ENCODE assay signal across 8 cellular contexts in genomic region chr15:64092075-64092820, GRCh38. TPM values are rescaled to one million over a fixed set of nuclear protein-coding genes. Genes with fewer than 3 reads are reported as not detected.
DNase-seq lines count a peak whose midpoint lies in the region; ATAC-seq, FAIRE-seq and TF ChIP-seq lines count a peak whose summit lies in the region.

No MANE protein-coding gene starts in this region.

- peaks cover 42% of the 10 kb centered on the region for H3K36me3 Mint-ChIP-seq in stimulated activated effector memory CD8-positive, alpha-beta T cell treated with anti-CD3 and anti-CD28 coated beads, Interleukin-12 subunit alpha, Interleukin-12 subunit beta, amount 100 ng/mL, for 72 hours

- H3K9me2 ChIP-seq in SK-N-SH = no peaks in the 10 kb centered on the region

- H3K9ac ChIP-seq in SK-N-SH = peak overlapping the region; percentile 86; the same call in 1 of the 2 replicates

- H3K4me2 ChIP-seq in SK-N-SH = peak overlapping the region; percentile 92

- H3K9me3 Mint-ChIP-seq in stimulated activated effector memory CD8-positive, alpha-beta T cell treated with anti-CD3 and anti-CD28 coated beads, Interleukin-12 subunit alpha, Interleukin-12 subunit beta, amount 100 ng/mL, for 72 hours = no peaks in the 10 kb centered on the region

- POLR2A ChIA-PET in SK-N-SH (lab: Yijun Ruan, JAX) = no interaction called here

- FAIRE-seq in RCC 7860 (lab: Jason Lieb, UNC) = no peak

- peak; percentile 29; the same call in 1 of the 2 replicates for TF ChIP-seq CTCF in SK-N-SH (IDR thresholded peaks at IDR 0.05)
- peak in 1 of 6 experiments; percentile 22 for TF ChIP-seq CTCF in esophagus squamous epithelium (IDR thresholded peaks at IDR 0.05)

- intact Hi-C loops in esophagus squamous epithelium (cut with DNase I) = no loop called here

- peaks cover 9% of the 10 kb centered on the region for H4K20me1 ChIP-seq in SK-N-SH (ENCODE audit: insufficient read depth)

- peaks cover 82% of the 10 kb centered on the region for H3K79me2 ChIP-seq in SK-N-SH (ENCODE audit: insufficient read depth)

- peak overlapping the region; percentile 91 to 99 for H3K4me3 ChIP-seq in SK-N-SH (ENCODE audit: low read depth in 2 of 2, low read length in 1 of 2)
- peak overlapping the region; percentile 59; the same call in 1 of the 2 replicates for H3K4me3 ChIP-seq in SJSA1
- peak overlapping the region in 3 of 4 donors; percentile 67 to 86 (median 78) for H3K4me3 ChIP-seq in esophagus squamous epithelium

- peak overlapping the region; percentile 99 for H3K27ac Mint-ChIP-seq in stimulated activated effector memory CD8-positive, alpha-beta T cell treated with anti-CD3 and anti-CD28 coated beads, Interleukin-12 subunit alpha, Interleukin-12 subunit beta, amount 100 ng/mL, for 72 hours

- peaks cover 69% of the 10 kb centered on the region for H3K4me1 Mint-ChIP-seq in stimulated activated effector memory CD8-positive, alpha-beta T cell treated with anti-CD3 and anti-CD28 coated beads, Interleukin-12 subunit alpha, Interleukin-12 subunit beta, amount 100 ng/mL, for 72 hours

- TF ChIP-seq RAD21 in SK-N-SH (IDR thresholded peaks at IDR 0.05; ENCODE audit: low read length) = no peak; the same call in 1 of the 2 replicates

- H3K9me3 ChIP-seq in SK-N-SH (no peaks in the 10 kb centered on the region), SJSA1 (replicated peaks) (no peaks in the 10 kb centered on the region), esophagus squamous epithelium (no peaks in the 10 kb centered on the region)

- no peak for DNase-seq in SK-N-SH
- no peak for DNase-seq in SJSA1 (ENCODE audit: low read depth in 1 of 2, low spot score in 2 of 2)
- no peak for DNase-seq in esophagus squamous epithelium (lab: John Stamatoyannopoulos, UW)
- DNase-seq in stimulated activated effector memory CD8-positive, alpha-beta T cell treated with anti-CD3 and anti-CD28 coated beads, Interleukin-12 subunit alpha, Interleukin-12 subunit beta, amount 100 ng/mL, for 72 hours (ENCODE audit: low spot score in 2 of 2) = no peak
- no peak for DNase-seq in RCC 7860 (ENCODE audit: low spot score)

- no peak for TF ChIP-seq EP300 in SK-N-SH (IDR thresholded peaks at IDR 0.05; ENCODE audit: borderline replicate concordance in 1 of 2, low read depth in 1 of 2, low read length in 1 of 2)

- H3K4me3 Mint-ChIP-seq in stimulated activated effector memory CD8-positive, alpha-beta T cell treated with anti-CD3 and anti-CD28 coated beads, Interleukin-12 subunit alpha, Interleukin-12 subunit beta, amount 100 ng/mL, for 72 hours = peak overlapping the region; percentile 99

- H3K27me3 ChIP-seq in SK-N-SH (ENCODE audit: insufficient read depth) (no peaks in the 10 kb centered on the region), SJSA1 (replicated peaks) (no peaks in the 10 kb centered on the region), esophagus squamous epithelium (no peaks in the 10 kb centered on the region)

- peaks cover 7 to 21% of the 10 kb centered on the region in 2 experiments; a peak in 3 of 4 replicates for H3K4me1 ChIP-seq in SK-N-SH (ENCODE audit: control insufficient read depth in 1 of 2, insufficient read depth in 2 of 2, low read depth in 1 of 2, low read length in 1 of 2)
- H3K4me1 ChIP-seq in SJSA1 (replicated peaks) = peaks cover 29% of the 10 kb centered on the region
- peaks cover 16 to 57% (median 36%) of the 10 kb centered on the region in 3 donors for H3K4me1 ChIP-seq in esophagus squamous epithelium

- peaks cover 21% of the 10 kb centered on the region for H3F3A ChIP-seq in SK-N-SH (replicated peaks; ENCODE audit: insufficient read depth)

- no peak overlapping the region; a peak in 2 of 4 replicates for H3K27ac ChIP-seq in SK-N-SH (ENCODE audit: low read depth in 2 of 2, low read length in 1 of 2)
- no peak overlapping the region for H3K27ac ChIP-seq in SJSA1
- H3K27ac ChIP-seq in esophagus squamous epithelium = peak overlapping the region in 3 of 4 donors; percentile 90 to 97 (median 92)

- TF ChIP-seq POLR2A in esophagus squamous epithelium (IDR thresholded peaks at IDR 0.05) = no peak

- H3K36me3 ChIP-seq in SK-N-SH (replicated peaks in 1 of 2; ENCODE audit: control insufficient read depth in 1 of 2, insufficient read depth in 2 of 2, low read length in 1 of 2) (peaks cover 15 to 24% of the 10 kb centered on the region in 2 experiments), SJSA1 (peaks cover 28% of the 10 kb centered on the region), esophagus squamous epithelium (peaks cover 0 to 24% (median 0%) of the 10 kb centered on the region in 3 donors)

- CTCF ChIA-PET in SK-N-SH (lab: Yijun Ruan, JAX) = interaction anchor here (1.7 to 2.9 kb wide), 2 partner anchors 24 to 61 kb away, joined by 8 to 19 read pairs; no protein-coding TSS in a partner anchor

- no peak for ATAC-seq in SK-N-SH treated with all-trans-retinoic acid at 6 μM for 48 hours
- no peak for ATAC-seq in stimulated activated effector memory CD8-positive, alpha-beta T cell treated with anti-CD3 and anti-CD28 coated beads, Interleukin-12 subunit alpha, Interleukin-12 subunit beta, amount 100 ng/mL, for 72 hours
- ATAC-seq in HG03521 (IDR thresholded peaks at IDR 0.05; ENCODE audit: unreplicated experiment) = no peak
- ATAC-seq in HG02571 (IDR thresholded peaks at IDR 0.05; ENCODE audit: unreplicated experiment) = no peak

- no peak overlapping the region for H2AFZ ChIP-seq in SK-N-SH (ENCODE audit: low read depth)

TF ChIP-seq in SK-N-SH, 30 proteins besides CTCF, POLR2A, EP300 and RAD21 (continues in another document):
- TF ChIP-seq SIN3A (IDR thresholded peaks at IDR 0.05; ENCODE audit: borderline replicate concordance, low read depth, low read length) = no peak
- no peak for TF ChIP-seq USF2 (IDR thresholded peaks at IDR 0.05; ENCODE audit: borderline replicate concordance, low read depth, low read length)
- TF ChIP-seq GABPA (IDR thresholded peaks at IDR 0.05; ENCODE audit: low read depth) = no peak
- TF ChIP-seq ELF1 (IDR thresholded peaks at IDR 0.05) = no peak
- TF ChIP-seq RFX5 (IDR thresholded peaks at IDR 0.05; ENCODE audit: low read length) = no peak

TF ChIP-seq in SK-N-SH treated with all-trans-retinoic acid at 6 μM for 48 hours, 23 proteins besides CTCF, POLR2A, EP300 and RAD21 (continues in another document):
- no peak for TF ChIP-seq TSHZ2 (CRISPR knock-in tag; IDR thresholded peaks at IDR 0.05)
- no peak for TF ChIP-seq ESRRG (CRISPR knock-in tag; IDR thresholded peaks at IDR 0.05)
- no peak for TF ChIP-seq CSDC2 (CRISPR knock-in tag; IDR thresholded peaks at IDR 0.05)
- TF ChIP-seq OSR1 (CRISPR knock-in tag; IDR thresholded peaks at IDR 0.05) = no peak

RNA-seq across cellular contexts. Expression of gene CIAO2A, which starts 1.4 kb away (rescaled TPM):
- polyA plus RNA-seq in SK-N-SH (2012; rRNA removed) = 53.0 and 65.3 TPM in 2 replicates
- polyA plus RNA-seq in SK-N-SH (2012; cell fraction: cytosol; rRNA removed) = 76.9 and 96.9 TPM in 2 replicates
- 16.5 and 20.9 TPM in 2 replicates for polyA plus RNA-seq in SK-N-SH (2012; cell fraction: nucleus; rRNA removed)
- total RNA-seq in SJSA1 (2014; rRNA removed; shearing (Covaris generic)) = 116 and 182 TPM in 2 replicates
- 10 to 100 TPM; 36.6 to 76.6 (median 50.7) TPM for total RNA-seq in esophagus squamous epithelium

RNA-seq across cellular contexts. Expression of gene SNX1, which starts 3.5 kb away (rescaled TPM):
- 80.7 and 95.7 TPM in 2 replicates for polyA plus RNA-seq in SK-N-SH (2012; rRNA removed)
- 80.3 and 80.8 TPM in 2 replicates for polyA plus RNA-seq in SK-N-SH (2012; cell fraction: cytosol; rRNA removed)
- polyA plus RNA-seq in SK-N-SH (2012; cell fraction: nucleus; rRNA removed) = 172 and 256 TPM in 2 replicates
- 26.3 and 39.5 TPM in 2 replicates for total RNA-seq in SJSA1 (2014; rRNA removed; shearing (Covaris generic))
- total RNA-seq in esophagus squamous epithelium = 10 to 100 TPM; 39.9 to 71.1 (median 52.0) TPM

RNA-seq across cellular contexts. Expression of gene DAPK2, which starts 46.0 kb away (rescaled TPM):
- 1.2 and 1.4 TPM in 2 replicates for polyA plus RNA-seq in SK-N-SH (2012; rRNA removed)
- polyA plus RNA-seq in SK-N-SH (2012; cell fraction: cytosol; rRNA removed) = 0.63 and 0.94 TPM in 2 replicates
- polyA plus RNA-seq in SK-N-SH (2012; cell fraction: nucleus; rRNA removed) = 3.1 and 3.7 TPM in 2 replicates
- 0.34 and 2.2 TPM in 2 replicates for total RNA-seq in SJSA1 (2014; rRNA removed; shearing (Covaris generic))
- total RNA-seq in esophagus squamous epithelium = 10 to 100 TPM in 2 of 4 donors, 1 to 10 TPM in 2; 1.9 to 12.9 (median 9.8) TPM

RNA-seq across cellular contexts. Expression of gene SNX22, which starts 59.3 kb away (rescaled TPM):
- polyA plus RNA-seq in SK-N-SH (2012; rRNA removed) = 0.94 and 1.2 TPM in 2 replicates
- polyA plus RNA-seq in SK-N-SH (2012; cell fraction: cytosol; rRNA removed) = 0.31 and 0.42 TPM in 2 replicates
- 4.0 and 4.1 TPM in 2 replicates for polyA plus RNA-seq in SK-N-SH (2012; cell fraction: nucleus; rRNA removed)
- total RNA-seq in SJSA1 (2014; rRNA removed; shearing (Covaris generic)) = 0.05 TPM in 1 of 2 replicates, not detected in the other
- under 1 TPM in 1 of 4 donors, not detected in 3; 0.19 TPM for total RNA-seq in esophagus squamous epithelium

Comparison
In these comparisons a context has a peak if more than half of its experiments do, and no peak if none do; other contexts are left out.
1. H3K27ac ChIP-seq: peak in esophagus squamous epithelium (3 of 4); none in SK-N-SH (0 of 2) and SJSA1 (single experiment).
2. Peak in every context shown above with its lines, with median percentiles within 50 percentile points of each other: H3K4me3 ChIP-seq.